ENCODE assay signal across 19 cellular contexts in genomic region chr18:36593641-36594040, GRCh38.
"Had no signal": no experiment of that assay in that cellular context is flagged by ENCODE, and none has a peak within 500 bp of the region (broad histone marks: within the 10 kb centered on the region; RNA-seq: fewer than 3 reads in every experiment).

No MANE protein-coding gene starts in this region.

- ATAC-seq: effector memory CD8-positive, alpha-beta T cell; gastrocnemius medialis; left lobe of liver; naive thymus-derived CD4-positive, alpha-beta T cell; stimulated activated effector memory CD8-positive, alpha-beta T cell treated with anti-CD3 and anti-CD28 coated beads, Interleukin-12 subunit alpha, Interleukin-12 subunit beta, amount 100 ng/mL, for 72 hours had no signal

- H3K4me1 ChIP-seq: gastrocnemius medialis, parathyroid adenoma, sigmoid colon, stomach, thyroid gland had no signal

- H3K36me3 ChIP-seq: gastrocnemius medialis, neutrophil, sigmoid colon, stomach, thyroid gland had no signal

- H3K27me3 Mint-ChIP-seq: effector memory CD8-positive, alpha-beta T cell; type B pancreatic cell had no signal

- H3K27me3 ChIP-seq: gastrocnemius medialis, neutrophil, sigmoid colon, stomach, thyroid gland had no signal

- H3K36me3 Mint-ChIP-seq: naive thymus-derived CD4-positive, alpha-beta T cell; stimulated activated effector memory CD8-positive, alpha-beta T cell treated with anti-CD3 and anti-CD28 coated beads, Interleukin-12 subunit alpha, Interleukin-12 subunit beta, amount 100 ng/mL, for 72 hours; type B pancreatic cell had no signal

- DNase-seq: cortex of kidney; effector memory CD8-positive, alpha-beta T cell; gastrocnemius medialis; mesenchymal stem cell; midbrain; naive thymus-derived CD4-positive, alpha-beta T cell; sigmoid colon; stimulated activated CD4-positive, alpha-beta T cell treated with anti-CD3 and anti-CD28 coated beads, Interleukin-2, amount 100 ng/mL, for 24 hours; stimulated activated CD4-positive, alpha-beta T cell treated with anti-CD3 and anti-CD28 coated beads, Interleukin-4, amount 100 ng/mL, for 24 hours; stimulated activated naive CD4-positive, alpha-beta T cell treated with Interleukin-2 at 50 U/mL for 16 hours; stomach; thyroid gland had no signal

- H3K4me3 Mint-ChIP-seq: effector memory CD8-positive, alpha-beta T cell; naive thymus-derived CD4-positive, alpha-beta T cell; nephron; stimulated activated effector memory CD8-positive, alpha-beta T cell treated with anti-CD3 and anti-CD28 coated beads, Interleukin-12 subunit alpha, Interleukin-12 subunit beta, amount 100 ng/mL, for 72 hours; type B pancreatic cell had no signal

- H3K4me3 ChIP-seq: gastrocnemius medialis, sigmoid colon, stomach, thyroid gland had no signal

- H3K9ac ChIP-seq: parathyroid adenoma had no signal

- H3K9me3 ChIP-seq: gastrocnemius medialis, neutrophil, sigmoid colon, stomach, thyroid gland had no signal

- H2AFZ ChIP-seq: parathyroid adenoma had no signal

- H3K79me2 ChIP-seq: parathyroid adenoma had no signal

- H3K27ac Mint-ChIP-seq: effector memory CD8-positive, alpha-beta T cell; naive thymus-derived CD4-positive, alpha-beta T cell; nephron; progenitor cell of endocrine pancreas; stimulated activated effector memory CD8-positive, alpha-beta T cell treated with anti-CD3 and anti-CD28 coated beads, Interleukin-12 subunit alpha, Interleukin-12 subunit beta, amount 100 ng/mL, for 72 hours; type B pancreatic cell had no signal

- H3K9me3 Mint-ChIP-seq: effector memory CD8-positive, alpha-beta T cell; naive thymus-derived CD4-positive, alpha-beta T cell; nephron; stimulated activated effector memory CD8-positive, alpha-beta T cell treated with anti-CD3 and anti-CD28 coated beads, Interleukin-12 subunit alpha, Interleukin-12 subunit beta, amount 100 ng/mL, for 72 hours; type B pancreatic cell had no signal

- H3K27ac ChIP-seq: gastrocnemius medialis, neutrophil, parathyroid adenoma, sigmoid colon, stomach, thyroid gland had no signal
